In the genomic region with DNA sequence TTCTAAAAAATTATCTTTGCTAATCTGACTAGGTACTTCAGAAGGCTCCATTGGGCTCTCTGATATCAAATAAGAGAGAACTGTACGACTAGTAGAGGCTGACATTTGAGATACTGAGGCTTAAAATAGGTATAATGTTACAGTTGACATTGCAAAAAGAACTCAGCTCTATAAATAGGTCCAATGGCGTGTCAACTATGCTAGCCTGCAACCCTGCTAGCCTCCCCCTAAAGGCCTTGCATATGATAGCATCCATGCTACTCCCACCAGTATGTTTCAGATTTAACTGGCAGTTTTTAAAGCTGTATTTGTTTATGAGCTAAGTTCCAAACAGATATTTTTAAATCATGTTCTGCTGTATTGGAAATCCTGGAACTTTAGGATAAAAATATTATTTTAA, we compare ENCODE assay signal across 19 cellular contexts. TPM values are rescaled to one million over a fixed set of nuclear protein-coding genes. Genes with fewer than 3 reads are reported as not detected.
DNase-seq lines count a peak whose midpoint lies in the region; ATAC-seq and TF ChIP-seq lines count a peak whose summit lies in the region.
"Had no signal": no experiment of that assay in that cellular context is flagged by ENCODE, and none has a peak within 500 bp of the region (broad histone marks: within the 10 kb centered on the region; RNA-seq: fewer than 3 reads in every experiment).

A gene with protein sequence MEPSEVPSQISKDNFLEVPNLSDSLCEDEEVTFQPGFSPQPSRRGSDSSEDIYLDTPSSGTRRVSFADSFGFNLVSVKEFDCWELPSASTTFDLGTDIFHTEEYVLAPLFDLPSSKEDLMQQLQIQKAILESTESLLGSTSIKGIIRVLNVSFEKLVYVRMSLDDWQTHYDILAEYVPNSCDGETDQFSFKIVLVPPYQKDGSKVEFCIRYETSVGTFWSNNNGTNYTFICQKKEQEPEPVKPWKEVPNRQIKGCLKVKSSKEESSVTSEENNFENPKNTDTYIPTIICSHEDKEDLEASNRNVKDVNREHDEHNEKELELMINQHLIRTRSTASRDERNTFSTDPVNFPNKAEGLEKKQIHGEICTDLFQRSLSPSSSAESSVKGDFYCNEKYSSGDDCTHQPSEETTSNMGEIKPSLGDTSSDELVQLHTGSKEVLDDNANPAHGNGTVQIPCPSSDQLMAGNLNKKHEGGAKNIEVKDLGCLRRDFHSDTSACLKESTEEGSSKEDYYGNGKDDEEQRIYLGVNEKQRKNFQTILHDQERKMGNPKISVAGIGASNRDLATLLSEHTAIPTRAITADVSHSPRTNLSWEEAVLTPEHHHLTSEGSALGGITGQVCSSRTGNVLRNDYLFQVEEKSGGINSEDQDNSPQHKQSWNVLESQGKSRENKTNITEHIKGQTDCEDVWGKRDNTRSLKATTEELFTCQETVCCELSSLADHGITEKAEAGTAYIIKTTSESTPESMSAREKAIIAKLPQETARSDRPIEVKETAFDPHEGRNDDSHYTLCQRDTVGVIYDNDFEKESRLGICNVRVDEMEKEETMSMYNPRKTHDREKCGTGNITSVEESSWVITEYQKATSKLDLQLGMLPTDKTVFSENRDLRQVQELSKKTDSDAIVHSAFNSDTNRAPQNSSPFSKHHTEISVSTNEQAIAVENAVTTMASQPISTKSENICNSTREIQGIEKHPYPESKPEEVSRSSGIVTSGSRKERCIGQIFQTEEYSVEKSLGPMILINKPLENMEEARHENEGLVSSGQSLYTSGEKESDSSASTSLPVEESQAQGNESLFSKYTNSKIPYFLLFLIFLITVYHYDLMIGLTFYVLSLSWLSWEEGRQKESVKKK (minus strand): TSS at position 64 of the 400 bp plus-strand sequence. CDS start 13 bp downstream, at position 51.

- no peaks in the 10 kb centered on the region for H3K36me3 ChIP-seq in OCI-LY3 (replicated peaks; ENCODE audit: low read depth, low read length)
- H3K36me3 ChIP-seq in WERI-Rb-1 = no peaks in the 10 kb centered on the region
- H3K36me3 ChIP-seq: lower lobe of right lung, MG63, ovary, SJCRH30, vagina had no signal

- ATAC-seq in HG02885 (IDR thresholded peaks at IDR 0.05; ENCODE audit: poor library complexity, unreplicated experiment) = peak; percentile 58
- ATAC-seq in left ventricle myocardium superior = peak; percentile 97
- ATAC-seq: activated CD4-positive, CD25-positive, alpha-beta regulatory T cell treated with anti-CD3 and anti-CD28 coated beads, Interleukin-2, amount 50 U/mL, for 24 hours; activated T-cell treated with anti-CD3 and anti-CD28 coated beads, Interleukin-2, amount 50 U/mL, for 4 hours; lower lobe of right lung; stimulated activated effector memory CD8-positive, alpha-beta T cell treated with anti-CD3 and anti-CD28 coated beads, Interleukin-12 subunit alpha, Interleukin-12 subunit beta, amount 100 ng/mL, for 72 hours had no signal

- H3K9ac ChIP-seq in OCI-LY3 (ENCODE audit: low read length) = no peak within 1 kb of the TSS

- H3K4me2 ChIP-seq in OCI-LY3 (ENCODE audit: low read length) = peak within 1 kb of the TSS; percentile 65

- peaks cover 0 to 3% (median 0%) of the 10 kb centered on the region in 7 donors for H3K9me3 Mint-ChIP-seq in CD14-positive monocyte
- H3K9me3 Mint-ChIP-seq: activated T-cell treated with anti-CD3 and anti-CD28 coated beads, Interleukin-2, amount 50 U/mL, for 4 hours; stimulated activated effector memory CD8-positive, alpha-beta T cell treated with anti-CD3 and anti-CD28 coated beads, Interleukin-12 subunit alpha, Interleukin-12 subunit beta, amount 100 ng/mL, for 72 hours had no signal

- no peaks in the 10 kb centered on the region for H3K79me2 ChIP-seq in OCI-LY3 (ENCODE audit: low read length)

- intact Hi-C loops in left ventricle myocardium superior (cut with micrococcal nuclease) (no loop called here), CD14-positive monocyte (cut with micrococcal nuclease) (no loop called here)

- H3K27me3 ChIP-seq in OCI-LY3 (ENCODE audit: low read depth, low read length) (peaks cover 26% of the 10 kb centered on the region), WERI-Rb-1 (ENCODE audit: insufficient read depth, low read depth, severe bottlenecking) (no peaks in the 10 kb centered on the region)
- H3K27me3 ChIP-seq: MG63, ovary, SJCRH30, vagina had no signal

- no peak within 1 kb of the TSS for H2AFZ ChIP-seq in OCI-LY3 (ENCODE audit: low read depth, low read length)

- no peaks in the 10 kb centered on the region for H3K36me3 Mint-ChIP-seq in CD14-positive monocyte
- H3K36me3 Mint-ChIP-seq: stimulated activated effector memory CD8-positive, alpha-beta T cell treated with anti-CD3 and anti-CD28 coated beads, Interleukin-12 subunit alpha, Interleukin-12 subunit beta, amount 100 ng/mL, for 72 hours had no signal

- H3K4me3 ChIP-seq in OCI-LY3 (ENCODE audit: low read length) (peak within 1 kb of the TSS; percentile 43), WERI-Rb-1 (ENCODE audit: low read depth, low read length) (no peak within 1 kb of the TSS)
- H3K4me3 ChIP-seq: lower lobe of right lung, MG63, ovary, SJCRH30, vagina had no signal

- no peaks in the 10 kb centered on the region for H3K27me3 Mint-ChIP-seq in CD14-positive monocyte (ENCODE audit: low read depth in 3 of 3)

- H3K4me3 Mint-ChIP-seq in CD14-positive monocyte = no peak within 1 kb of the TSS
- H3K4me3 Mint-ChIP-seq: activated T-cell treated with anti-CD3 and anti-CD28 coated beads, Interleukin-2, amount 50 U/mL, for 4 hours; stimulated activated effector memory CD8-positive, alpha-beta T cell treated with anti-CD3 and anti-CD28 coated beads, Interleukin-12 subunit alpha, Interleukin-12 subunit beta, amount 100 ng/mL, for 72 hours had no signal

- TF ChIP-seq CTCF in OCI-LY3 (IDR thresholded peaks at IDR 0.05; ENCODE audit: low read depth, low read length) (0 out of 2 replicates have a peak, but pooled peaks have one; percentile 10), CD14-positive monocyte (IDR thresholded peaks at IDR 0.05) (no peak), WERI-Rb-1 (IDR thresholded peaks at IDR 0.05; ENCODE audit: low read depth, low read length) (no peak)

- H3K4me1 ChIP-seq in OCI-LY3 (ENCODE audit: low read length) = peaks cover 36% of the 10 kb centered on the region
- H3K4me1 ChIP-seq: lower lobe of right lung, vagina had no signal

- H3K9me3 ChIP-seq in OCI-LY3 (ENCODE audit: insufficient read depth, low read length) (no peaks in the 10 kb centered on the region), WERI-Rb-1 (ENCODE audit: severe bottlenecking) (no peaks in the 10 kb centered on the region)
- H3K9me3 ChIP-seq: lower lobe of right lung, MG63, ovary, SJCRH30, vagina had no signal

- DNase-seq in ELR (ENCODE audit: low read depth) (peak; percentile 15), left ventricle myocardium superior (peak; percentile 32), SW480 (ENCODE audit: low spot score) (no peak), CD14-positive monocyte (ENCODE audit: low spot score) (no peak), WERI-Rb-1 (no peak)
- no peak for DNase-seq in stimulated activated CD4-positive, alpha-beta T cell treated with anti-CD3 and anti-CD28 coated beads, Interleukin-1b, Interleukin-23, amount 100 ng/mL, for 48 hours
- DNase-seq: activated T-cell treated with anti-CD3 and anti-CD28 coated beads, Interleukin-2, amount 50 U/mL, for 4 hours; EL; head of caudate nucleus; lower lobe of right lung; MG63; ovary had no signal

- no peak within 1 kb of the TSS for H3K27ac Mint-ChIP-seq in CD14-positive monocyte
- H3K27ac Mint-ChIP-seq: stimulated activated effector memory CD8-positive, alpha-beta T cell treated with anti-CD3 and anti-CD28 coated beads, Interleukin-12 subunit alpha, Interleukin-12 subunit beta, amount 100 ng/mL, for 72 hours had no signal

- H4K20me1 ChIP-seq in OCI-LY3 (ENCODE audit: insufficient read depth, low read length) = no peaks in the 10 kb centered on the region

- H3K27ac ChIP-seq in OCI-LY3 (ENCODE audit: low read length) (peak within 1 kb of the TSS; percentile 64), WERI-Rb-1 (no peak within 1 kb of the TSS)
- H3K27ac ChIP-seq: lower lobe of right lung, ovary, SJCRH30, vagina had no signal

- H3K4me1 Mint-ChIP-seq in CD14-positive monocyte = no peaks in the 10 kb centered on the region
- H3K4me1 Mint-ChIP-seq: stimulated activated effector memory CD8-positive, alpha-beta T cell treated with anti-CD3 and anti-CD28 coated beads, Interleukin-12 subunit alpha, Interleukin-12 subunit beta, amount 100 ng/mL, for 72 hours had no signal

RNA-seq across cellular contexts. Expression of the gene that starts here (rescaled TPM):
- 127 TPM for total RNA-seq in left ventricle myocardium superior
- polyA plus RNA-seq in CD14-positive monocyte = not detected
- total RNA-seq: activated T-cell treated with anti-CD3 and anti-CD28 coated beads, Interleukin-2, amount 50 U/mL, for 4 hours; NCI-H460; vagina had no signal

Comparison
In these comparisons a context has a peak if more than half of its experiments do, and no peak if none do; other contexts are left out.
1. DNase-seq: peak in ELR (single experiment) and left ventricle myocardium superior (single experiment); none in SW480 (single experiment), CD14-positive monocyte (single experiment), WERI-Rb-1 (single experiment) and stimulated activated CD4-positive, alpha-beta T cell treated with anti-CD3 and anti-CD28 coated beads, Interleukin-1b, Interleukin-23, amount 100 ng/mL, for 48 hours (single experiment).